2 cellular contexts compared by ENCODE assay signal in genomic region chr10:112424658-112425057, GRCh38.
A peak's percentile ranks its signal among the peaks of the same experiment; 100 is the strongest.
TF ChIP-seq lines count a peak whose summit lies in the region.

No MANE protein-coding gene starts in this region.

TF ChIP-seq in liver, 16 proteins besides CTCF, POLR2A, EP300 and RAD21:
- TF ChIP-seq JUND (IDR thresholded peaks at IDR 0.05) (no peak), ATF3 (IDR thresholded peaks at IDR 0.05) (no peak), TAF1 (conservative IDR thresholded peaks at IDR 0.05) (no peak), REST (IDR thresholded peaks at IDR 0.05) (no peak), SP1 (IDR thresholded peaks at IDR 0.05) (no peak), FOXA1 (IDR thresholded peaks at IDR 0.05) (no peak), HNF4G (IDR thresholded peaks at IDR 0.05) (peak; percentile 57), ZBTB33 (IDR thresholded peaks at IDR 0.05) (no peak), FOXA2 (IDR thresholded peaks at IDR 0.05) (no peak), RXRA (IDR thresholded peaks at IDR 0.05) (no peak), NR2F2 (IDR thresholded peaks at IDR 0.05) (no peak), GABPA (IDR thresholded peaks at IDR 0.05 in 1 of 2, conservative IDR thresholded peaks at IDR 0.05 in 1 of 2) (no peak), YY1 (IDR thresholded peaks at IDR 0.05) (no peak), HNF4A (conservative IDR thresholded peaks at IDR 0.05) (peak; percentile 82 to 85), EGR1 (IDR thresholded peaks at IDR 0.05; ENCODE audit: low read depth in 2 of 2) (no peak), MAX (IDR thresholded peaks at IDR 0.05) (no peak)
TF ChIP-seq in liver: peak in this region for 2.

TF ChIP-seq in HepG2, 621 proteins besides CTCF, POLR2A, EP300 and RAD21:
- TF ChIP-seq ZBTB2 (CRISPR knock-in tag; IDR thresholded peaks at IDR 0.05; ENCODE audit: low read depth) (no peak), TAF15 (IDR thresholded peaks at IDR 0.05; ENCODE audit: low read depth, low read length, poor library complexity, severe bottlenecking) (no peak), ZNF772 (CRISPR knock-in tag; IDR thresholded peaks at IDR 0.05) (no peak), ZNF296 (CRISPR knock-in tag; conservative IDR thresholded peaks at IDR 0.05) (no peak), HNRNPL (IDR thresholded peaks at IDR 0.05; ENCODE audit: low read depth, low read length) (no peak), ZNF503 (CRISPR knock-in tag; IDR thresholded peaks at IDR 0.05) (no peak), ZNF235 (CRISPR knock-in tag; IDR thresholded peaks at IDR 0.05; ENCODE audit: borderline replicate concordance) (no peak), ISX (CRISPR knock-in tag; conservative IDR thresholded peaks at IDR 0.05) (no peak), HIC2 (CRISPR knock-in tag; IDR thresholded peaks at IDR 0.05; ENCODE audit: low read depth) (no peak), KDM2A (CRISPR knock-in tag; IDR thresholded peaks at IDR 0.05; ENCODE audit: borderline replicate concordance, low read depth) (no peak), ZNF564 (CRISPR knock-in tag; IDR thresholded peaks at IDR 0.05) (no peak), E2F1 (CRISPR knock-in tag; IDR thresholded peaks at IDR 0.05) (no peak)
TF ChIP-seq in HepG2: peak in this region for 0.
